In genomic region chr3:125001557-125002413, GRCh38 we compare ENCODE assay signal across 1 cellular context.
TF ChIP-seq lines count a peak whose summit lies in the region.

No MANE protein-coding gene starts in this region.

TF ChIP-seq in HepG2, 621 proteins besides CTCF, POLR2A, EP300 and RAD21 (continued from another document and continues in another):
- TF ChIP-seq ZNF574 (CRISPR knock-in tag; IDR thresholded peaks at IDR 0.05) (peak; percentile 79), ZNF468 (CRISPR knock-in tag; IDR thresholded peaks at IDR 0.05) (no peak), HNF1B (CRISPR knock-in tag; IDR thresholded peaks at IDR 0.05) (no peak), KLF12 (CRISPR knock-in tag; IDR thresholded peaks at IDR 0.05; ENCODE audit: borderline replicate concordance) (0 out of 2 replicates have a peak, but pooled peaks have one; percentile 35), ZBTB1 (CRISPR knock-in tag; IDR thresholded peaks at IDR 0.05; ENCODE audit: borderline replicate concordance) (no peak), RAD51 (IDR thresholded peaks at IDR 0.05; ENCODE audit: borderline replicate concordance) (no peak), ARNT2 (CRISPR knock-in tag; IDR thresholded peaks at IDR 0.05; ENCODE audit: low read depth) (0 out of 2 replicates have a peak, but pooled peaks have one; percentile 60), SNAPC4 (CRISPR knock-in tag; IDR thresholded peaks at IDR 0.05) (0 out of 2 replicates have a peak, but pooled peaks have one; percentile 71), ZNF761 (CRISPR knock-in tag; conservative IDR thresholded peaks at IDR 0.05) (no peak), PCBP2 (optimal IDR thresholded peaks at IDR 0.05; ENCODE audit: low read depth, low read length, poor library complexity, severe bottlenecking) (no peak), CENPX (CRISPR knock-in tag; IDR thresholded peaks at IDR 0.05) (no peak), ZNF225 (CRISPR knock-in tag; IDR thresholded peaks at IDR 0.05) (no peak), CBFB (CRISPR knock-in tag; IDR thresholded peaks at IDR 0.05) (peak; percentile 90), NONO (IDR thresholded peaks at IDR 0.05) (no peak), NONO (CRISPR knock-in tag; conservative IDR thresholded peaks at IDR 0.05) (peak; percentile 78), EED (CRISPR knock-in tag; IDR thresholded peaks at IDR 0.05) (no peak), ZFX (CRISPR knock-in tag; IDR thresholded peaks at IDR 0.05; ENCODE audit: low read depth) (no peak; the same call in none of the 2 replicates), SP4 (CRISPR knock-in tag; IDR thresholded peaks at IDR 0.05) (no peak; the same call in 1 of the 2 replicates), ZBTB46 (CRISPR knock-in tag; IDR thresholded peaks at IDR 0.05; ENCODE audit: borderline replicate concordance) (no peak), DPF2 (CRISPR knock-in tag; IDR thresholded peaks at IDR 0.05; ENCODE audit: borderline replicate concordance, low read depth) (peak; percentile 70; the same call in 1 of the 2 replicates), ZC3H4 (CRISPR knock-in tag; IDR thresholded peaks at IDR 0.05; ENCODE audit: borderline replicate concordance) (no peak), ZNF136 (CRISPR knock-in tag; IDR thresholded peaks at IDR 0.05; ENCODE audit: low read depth) (0 out of 2 replicates have a peak, but pooled peaks have one; percentile 49), KDM4B (CRISPR knock-in tag; IDR thresholded peaks at IDR 0.05) (no peak), TOPORS (CRISPR knock-in tag; IDR thresholded peaks at IDR 0.05) (no peak), PAXIP1 (CRISPR knock-in tag; conservative IDR thresholded peaks at IDR 0.05) (peak; percentile 92), SMAD3 (CRISPR knock-in tag; IDR thresholded peaks at IDR 0.05) (peak; percentile 86), CHD4 (IDR thresholded peaks at IDR 0.05; ENCODE audit: borderline replicate concordance, low read length) (no peak), CERS6 (CRISPR knock-in tag; IDR thresholded peaks at IDR 0.05) (no peak), ZNF558 (CRISPR knock-in tag; IDR thresholded peaks at IDR 0.05; ENCODE audit: borderline replicate concordance) (no peak), RFX5 (IDR thresholded peaks at IDR 0.05; ENCODE audit: low read depth, low read length) (peak; percentile 41; the same call in 1 of the 2 replicates), KLF15 (CRISPR knock-in tag; IDR thresholded peaks at IDR 0.05; ENCODE audit: borderline replicate concordance) (no peak), NFYC (CRISPR knock-in tag; IDR thresholded peaks at IDR 0.05) (no peak), ZNF740 (CRISPR knock-in tag; IDR thresholded peaks at IDR 0.05) (no peak), REXO4 (CRISPR knock-in tag; IDR thresholded peaks at IDR 0.05; ENCODE audit: borderline replicate concordance) (no peak), BCL3 (CRISPR knock-in tag; IDR thresholded peaks at IDR 0.05) (peak; percentile 62; the same call in 1 of the 2 replicates), ZNF138 (CRISPR knock-in tag; IDR thresholded peaks at IDR 0.05; ENCODE audit: low read depth) (0 out of 2 replicates have a peak, but pooled peaks have one; percentile 36), MBNL3 (CRISPR knock-in tag; conservative IDR thresholded peaks at IDR 0.05) (no peak), NCOA5 (CRISPR knock-in tag; IDR thresholded peaks at IDR 0.05) (no peak), PLRG1 (conservative IDR thresholded peaks at IDR 0.05) (no peak), ZNF891 (CRISPR knock-in tag; IDR thresholded peaks at IDR 0.05) (no peak), LCORL (IDR thresholded peaks at IDR 0.05) (no peak), LCORL (CRISPR knock-in tag; IDR thresholded peaks at IDR 0.05) (peak; percentile 91), ZNF607 (CRISPR knock-in tag; IDR thresholded peaks at IDR 0.05; ENCODE audit: borderline replicate concordance) (no peak), ZNF337 (CRISPR knock-in tag; IDR thresholded peaks at IDR 0.05; ENCODE audit: borderline replicate concordance, low read depth) (0 out of 2 replicates have a peak, but pooled peaks have one; percentile 40), FOXP4 (CRISPR knock-in tag; IDR thresholded peaks at IDR 0.05) (peak; percentile 95), MIXL1 (CRISPR knock-in tag; IDR thresholded peaks at IDR 0.05) (peak; percentile 43; the same call in 1 of the 2 replicates), HDAC1 (CRISPR knock-in tag; IDR thresholded peaks at IDR 0.05) (peak; percentile 93), ZBTB7B (CRISPR knock-in tag; IDR thresholded peaks at IDR 0.05) (no peak)
